1 cellular context compared by ENCODE assay signal in the genomic region with DNA sequence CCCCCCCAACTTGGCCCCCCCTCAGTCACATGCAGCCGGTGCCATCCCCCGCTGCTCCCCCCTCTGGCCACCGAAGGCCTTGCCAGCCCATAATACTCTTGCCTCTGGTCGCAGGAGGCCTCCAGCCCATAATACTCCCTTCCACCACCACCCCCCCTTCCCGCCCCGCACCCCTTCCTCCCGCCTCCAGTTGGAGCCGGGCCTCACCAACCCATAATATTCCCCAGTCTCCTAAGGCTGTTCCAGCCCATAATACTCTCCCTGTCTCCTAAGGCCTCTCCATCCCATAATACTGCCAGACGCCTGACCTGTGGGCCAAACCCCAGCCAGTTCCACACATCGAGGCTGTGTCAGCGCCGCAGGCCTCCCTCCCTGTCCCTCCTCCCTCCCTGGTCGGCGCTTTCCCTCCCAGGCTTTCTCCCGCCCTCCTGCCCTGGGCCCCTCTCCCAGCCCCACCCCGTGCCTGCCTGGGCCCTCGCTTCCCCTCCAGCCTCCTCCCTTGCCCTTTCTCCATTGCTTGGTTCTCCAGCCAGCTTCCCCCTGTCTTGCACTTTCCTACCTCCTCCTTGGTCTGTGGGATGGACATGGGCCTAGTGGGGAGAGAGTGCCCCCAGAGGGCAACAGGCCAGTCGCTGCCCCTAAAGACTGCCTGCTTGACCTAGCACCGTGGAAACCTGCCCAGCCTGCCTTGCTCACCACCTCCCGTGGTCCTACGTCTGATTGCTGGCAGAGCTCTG.
TF ChIP-seq lines count a peak whose summit lies in the region.

No MANE protein-coding gene starts in this region.

TF ChIP-seq in endothelial cell of umbilical vein, 7 proteins besides CTCF, POLR2A, EP300 and RAD21:
- TF ChIP-seq EZH2 (IDR thresholded peaks at IDR 0.05; ENCODE audit: borderline replicate concordance, low read depth, low read length, severe bottlenecking) (no peak), FOS (IDR thresholded peaks at IDR 0.05; ENCODE audit: borderline replicate concordance, insufficient read depth, low read length) (no peak), GATA2 (IDR thresholded peaks at IDR 0.05; ENCODE audit: insufficient read depth, insufficient read length, low read depth, low read length) (no peak), JUN (IDR thresholded peaks at IDR 0.05; ENCODE audit: borderline replicate concordance, insufficient read depth, insufficient read length, low read depth) (no peak), POLR2AphosphoS5 (IDR thresholded peaks at IDR 0.05; ENCODE audit: insufficient read depth, low read depth, low read length) (no peak), MYC (IDR thresholded peaks at IDR 0.05; ENCODE audit: low read depth, low read length) (no peak)
- TF ChIP-seq, protein P1, sequence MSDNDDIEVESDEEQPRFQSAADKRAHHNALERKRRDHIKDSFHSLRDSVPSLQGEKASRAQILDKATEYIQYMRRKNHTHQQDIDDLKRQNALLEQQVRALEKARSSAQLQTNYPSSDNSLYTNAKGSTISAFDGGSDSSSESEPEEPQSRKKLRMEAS (IDR thresholded peaks at IDR 0.05; ENCODE audit: insufficient read depth, insufficient read length) = no peak
